9 cellular contexts compared by ENCODE assay signal in the genomic region with DNA sequence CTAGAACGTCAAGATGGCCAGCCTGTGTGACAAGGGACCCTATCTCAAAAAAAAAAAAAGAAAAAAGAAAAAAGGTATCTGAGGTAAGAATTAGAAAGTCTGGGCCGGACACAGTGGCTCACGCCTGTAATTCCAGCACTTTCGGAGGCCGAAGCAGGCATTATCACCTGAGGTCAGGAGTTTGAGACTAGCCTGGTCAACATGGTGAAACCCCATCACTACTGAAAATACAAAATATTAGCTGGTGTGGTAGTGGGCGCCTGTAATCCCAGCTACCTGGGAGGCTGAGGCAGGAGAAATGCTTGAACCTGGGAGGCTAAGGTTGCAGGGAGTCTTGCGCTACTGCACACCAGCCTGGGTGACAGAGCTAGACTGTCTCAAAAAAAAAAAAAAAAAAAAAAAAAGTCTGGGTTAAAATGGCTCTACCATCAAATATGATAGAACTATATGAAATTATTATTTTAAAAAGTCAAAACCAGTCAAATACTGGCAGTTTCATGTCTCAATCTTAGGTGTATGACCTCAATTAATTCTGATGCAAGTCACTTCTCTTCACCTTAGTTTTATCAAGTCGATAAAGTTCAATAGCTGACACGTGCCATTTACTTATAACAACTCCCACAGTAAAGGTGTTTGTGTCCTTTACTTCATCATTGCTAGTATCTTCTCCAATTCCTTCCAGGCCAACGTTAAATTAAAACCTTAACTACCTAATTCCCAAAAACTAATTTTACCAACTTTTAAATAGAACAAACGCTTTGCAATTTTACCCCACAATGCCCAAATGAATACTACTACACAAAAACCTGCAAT. TPM values are rescaled to one million over a fixed set of nuclear protein-coding genes. Genes with fewer than 3 reads are reported as not detected.
DNase-seq lines count a peak whose midpoint lies in the region; ATAC-seq, FAIRE-seq and TF ChIP-seq lines count a peak whose summit lies in the region.
"Had no signal": no experiment of that assay in that cellular context is flagged by ENCODE, and none has a peak within 500 bp of the region (broad histone marks: within the 10 kb centered on the region; RNA-seq: fewer than 3 reads in every experiment).

No MANE protein-coding gene starts in this region.

- ATAC-seq in activated T-helper 17 cell treated with anti-CD3 and anti-CD28 coated beads, Interleukin-2, amount 50 U/mL, for 72 hours (replicated peaks), result no peak
- ATAC-seq in thoracic aorta (ENCODE audit: insufficient number of reproducible peaks, low FRiP score, low read depth), result no peak

- peak overlapping the region; percentile 93 for H3K27ac ChIP-seq in keratinocyte (ENCODE audit: control insufficient read depth, insufficient read depth, low read length)
- peak overlapping the region; percentile 52 to 76 for H3K27ac ChIP-seq in thoracic aorta

- H3K9me1 ChIP-seq in keratinocyte (ENCODE audit: control insufficient read depth, extremely low read depth, insufficient read depth, low read length), result no peaks in the 10 kb centered on the region

- peaks cover 31% of the 10 kb centered on the region for H3K4me1 Mint-ChIP-seq in activated T-helper 17 cell treated with anti-CD3 and anti-CD28 coated beads, Interleukin-2, amount 50 U/mL, for 72 hours

- TF ChIP-seq CTCF in keratinocyte (optimal IDR thresholded peaks at IDR 0.05 in 1 of 3, IDR thresholded peaks at IDR 0.05 in 1 of 3, conservative IDR thresholded peaks at IDR 0.05 in 1 of 3; ENCODE audit: extremely low read depth in 1 of 3, insufficient read depth in 2 of 3, low read length in 3 of 3) (no peak), thoracic aorta (IDR thresholded peaks at IDR 0.05) (no peak)

- peaks cover 68% of the 10 kb centered on the region for H3K36me3 Mint-ChIP-seq in activated T-helper 17 cell treated with anti-CD3 and anti-CD28 coated beads, Interleukin-2, amount 50 U/mL, for 72 hours (ENCODE audit: low read depth)

- peak overlapping the region; percentile 96 for H3K4me3 Mint-ChIP-seq in activated T-helper 17 cell treated with anti-CD3 and anti-CD28 coated beads, Interleukin-2, amount 50 U/mL, for 72 hours

- no peaks in the 10 kb centered on the region for H3K27me3 ChIP-seq in keratinocyte (ENCODE audit: control insufficient read depth, extremely low read depth, insufficient read depth, low read length)
- no peaks in the 10 kb centered on the region for H3K27me3 ChIP-seq in thoracic aorta (replicated peaks; ENCODE audit: insufficient read depth)

- no peak overlapping the region for H2AFZ ChIP-seq in keratinocyte (ENCODE audit: control insufficient read depth, low read length)

- H3K27ac Mint-ChIP-seq in activated T-helper 17 cell treated with anti-CD3 and anti-CD28 coated beads, Interleukin-2, amount 50 U/mL, for 72 hours, result peak overlapping the region; percentile 100

- dilution Hi-C loops in keratinocyte (cut with MboI; ENCODE audit: extremely low pct_ligation_motif_present, low sequenced_read_pairs), result no loop called here

- no peak for FAIRE-seq in keratinocyte (lab: Jason Lieb, UNC)

- H3K4me3 ChIP-seq in keratinocyte (ENCODE audit: control insufficient read depth in 2 of 3, extremely low read depth in 1 of 3, insufficient read depth in 2 of 3, low read depth in 1 of 3, low read length in 3 of 3) (peak overlapping the region; percentile 92 to 97 (median 93)), thoracic aorta (peak overlapping the region; percentile 91)

- peak; percentile 57 for DNase-seq in activated CD8-positive, alpha-beta memory T cell treated with anti-CD3 and anti-CD28 coated beads, Interleukin-2, amount 50 U/mL, for 48 hours
- no peak for DNase-seq in activated CD8-positive, alpha-beta memory T cell treated with anti-CD3 and anti-CD28 coated beads, Interleukin-2, amount 50 U/mL, for 4 hours
- DNase-seq in keratinocyte (ENCODE audit: low read depth, low spot score) (no peak), thoracic aorta (ENCODE audit: low spot score) (no peak), NCI-H2029 (lab: John Stamatoyannopoulos, UW) (no peak), medulla oblongata (ENCODE audit: extremely low spot score) (no peak), germinal center (ENCODE audit: low spot score) (no peak)
- DNase-seq: NCI-H446 treated with DMSO at 0.1 percent for 48 hours had no signal

- no peaks in the 10 kb centered on the region for H3K27me3 Mint-ChIP-seq in activated T-helper 17 cell treated with anti-CD3 and anti-CD28 coated beads, Interleukin-2, amount 50 U/mL, for 72 hours

- peaks cover 30% of the 10 kb centered on the region for H3K79me2 ChIP-seq in keratinocyte (ENCODE audit: control insufficient read depth, insufficient read depth, low read length)

- no peaks in the 10 kb centered on the region for H4K20me1 ChIP-seq in keratinocyte (ENCODE audit: control insufficient read depth, extremely low read depth, insufficient read depth, low read length)

- H3K9me3 Mint-ChIP-seq in activated T-helper 17 cell treated with anti-CD3 and anti-CD28 coated beads, Interleukin-2, amount 50 U/mL, for 72 hours, result no peaks in the 10 kb centered on the region

- H3K9me3 ChIP-seq in keratinocyte (ENCODE audit: control insufficient read depth, low read depth, low read length) (no peaks in the 10 kb centered on the region), thoracic aorta (no peaks in the 10 kb centered on the region)

- peaks cover 10% of the 10 kb centered on the region for H3K4me1 ChIP-seq in keratinocyte (ENCODE audit: control insufficient read depth, extremely low read depth, insufficient read depth, low read length)
- H3K4me1 ChIP-seq in thoracic aorta (ENCODE audit: control insufficient read depth in 1 of 2, low read depth in 2 of 2), result peaks cover 5 to 24% of the 10 kb centered on the region in 2 donors

- H3K4me2 ChIP-seq in keratinocyte (ENCODE audit: control insufficient read depth, extremely low read depth, insufficient read depth, low read depth, low read length), result peak overlapping the region; percentile 69

- H3K36me3 ChIP-seq in keratinocyte (ENCODE audit: control insufficient read depth in 2 of 2, extremely low read depth in 1 of 2, insufficient read depth in 2 of 2, low read length in 2 of 2), result peaks cover 17 to 28% of the 10 kb centered on the region in 2 experiments
- peaks cover 21% of the 10 kb centered on the region for H3K36me3 ChIP-seq in thoracic aorta

- peak overlapping the region; percentile 97 for H3K9ac ChIP-seq in keratinocyte (ENCODE audit: control insufficient read depth, extremely low read depth, insufficient read depth, low read length)

RNA-seq across cellular contexts. Expression of a gene that starts 1.1 kb away (rescaled TPM):
- total RNA-seq in activated T-helper 17 cell treated with anti-CD3 and anti-CD28 coated beads, Interleukin-2, amount 50 U/mL, for 72 hours, result 1,000 to 10,000 TPM; 3,104 to 3,340 TPM
- 1,949 to 6,976 TPM (median 2,776 TPM) in 3 replicates for polyA plus RNA-seq in keratinocyte
- 2,829 TPM for polyA plus RNA-seq in keratinocyte (2011; ENCODE audit: low read depth)
- 7,285 and 7,308 TPM in 2 replicates for polyA plus RNA-seq in keratinocyte (2011; cell fraction: cytosol; rRNA removed)
- polyA plus RNA-seq in keratinocyte (2011; cell fraction: nucleus; rRNA removed), result 1,305 and 1,569 TPM in 2 replicates
- 3,805 and 6,023 TPM in 2 replicates for polyA plus RNA-seq in keratinocyte (2012; ENCODE audit: low replicate concordance)
- polyA minus RNA-seq in keratinocyte, result 93.2 to 2,820 TPM (median 1,724 TPM) in 3 replicates
- 996 TPM for polyA minus RNA-seq in keratinocyte (2011; cell fraction: cytosol; rRNA and poly(A)+ RNA removed)
- 116 and 199 TPM in 2 replicates for polyA minus RNA-seq in keratinocyte (2011; cell fraction: nucleus; rRNA and poly(A)+ RNA removed)
- 1,000 to 10,000 TPM; 1,224 to 1,259 TPM for total RNA-seq in thoracic aorta
